In genomic region chr17:77427471-77427991, GRCh38 we compare ENCODE assay signal across 10 cellular contexts.
DNase-seq lines count a peak whose midpoint lies in the region; ATAC-seq and TF ChIP-seq lines count a peak whose summit lies in the region.
"Had no signal": no experiment of that assay in that cellular context is flagged by ENCODE, and none has a peak within 500 bp of the region (broad histone marks: within the 10 kb centered on the region; RNA-seq: fewer than 3 reads in every experiment).

No MANE protein-coding gene starts in this region.

- DNase-seq in A673 (ENCODE audit: low spot score), result no peak
- peak; percentile 76 for DNase-seq in LHCN-M2 (ENCODE audit: low read depth)
- DNase-seq in mucosa of descending colon, result peak in 1 of 3 donors; percentile 51
- DNase-seq in NCI-H2081 (lab: John Stamatoyannopoulos, UW), result no peak
- DNase-seq: glutamatergic neuron, NCI-H774 had no signal

- peaks cover 56% of the 10 kb centered on the region for H3K4me1 ChIP-seq in A673 (ENCODE audit: insufficient read depth, low read length, poor library complexity, severe bottlenecking)
- H3K4me1 ChIP-seq in mucosa of descending colon (ENCODE audit: low read depth), result peaks cover 43% of the 10 kb centered on the region

- peak overlapping the region; percentile 40 for H3K27ac ChIP-seq in A673 (ENCODE audit: low read depth, low read length, poor library complexity, severe bottlenecking)

- H3K4me3 Mint-ChIP-seq in dendritic cell treated with granulocyte-macrophage colony-stimulating factor and Interleukin-4, amounts not matched to agents 40 ng/mL and 50 ng/mL, for 4 days, result peak overlapping the region; percentile 63

- no peak for TF ChIP-seq CTCF in A673 (conservative IDR thresholded peaks at IDR 0.05; ENCODE audit: low read depth, low read length)
- TF ChIP-seq CTCF in mucosa of descending colon (IDR thresholded peaks at IDR 0.05), result no peak

- H3K9me3 ChIP-seq in A673 (ENCODE audit: low read depth, low read length, poor library complexity, severe bottlenecking), result no peaks in the 10 kb centered on the region
- H3K9me3 ChIP-seq in mucosa of descending colon, result no peaks in the 10 kb centered on the region

- H3K4me3 ChIP-seq in A673 (ENCODE audit: low read depth, low read length, poor library complexity, severe bottlenecking) (no peak overlapping the region), mucosa of descending colon (no peak overlapping the region)

- peaks cover 93% of the 10 kb centered on the region for H3K4me1 Mint-ChIP-seq in dendritic cell treated with granulocyte-macrophage colony-stimulating factor and Interleukin-4, amounts not matched to agents 40 ng/mL and 50 ng/mL, for 4 days (ENCODE audit: low read depth)

- CTCF ChIA-PET in A673 (lab: Charles Lee), result no interaction called here

- peak overlapping the region; percentile 86 for H3K27ac Mint-ChIP-seq in dendritic cell treated with granulocyte-macrophage colony-stimulating factor and Interleukin-4, amounts not matched to agents 40 ng/mL and 50 ng/mL, for 4 days

- H3K27me3 ChIP-seq in A673 (replicated peaks; ENCODE audit: insufficient read depth, low read depth, low read length, poor library complexity), result no peaks in the 10 kb centered on the region

- no peaks in the 10 kb centered on the region for H3K9me3 Mint-ChIP-seq in dendritic cell treated with granulocyte-macrophage colony-stimulating factor and Interleukin-4, amounts not matched to agents 40 ng/mL and 50 ng/mL, for 4 days

- no peaks in the 10 kb centered on the region for H3K27me3 Mint-ChIP-seq in dendritic cell treated with granulocyte-macrophage colony-stimulating factor and Interleukin-4, amounts not matched to agents 40 ng/mL and 50 ng/mL, for 4 days

- POLR2A ChIA-PET in A673 (lab: Charles Lee; ENCODE audit: low non-redundant PET), result no interaction called here

- H3K36me3 ChIP-seq in A673 (ENCODE audit: insufficient read depth, low read length, poor library complexity, severe bottlenecking) (no peaks in the 10 kb centered on the region), mucosa of descending colon (ENCODE audit: low read depth) (no peaks in the 10 kb centered on the region)

- ATAC-seq in mucosa of descending colon, result peak; percentile 17
- no peak for ATAC-seq in HG03097 (IDR thresholded peaks at IDR 0.05; ENCODE audit: low FRiP score, unreplicated experiment)
- ATAC-seq in GM19328 (IDR thresholded peaks at IDR 0.05; ENCODE audit: unreplicated experiment), result no peak
- ATAC-seq in GM21717 (IDR thresholded peaks at IDR 0.05; ENCODE audit: unreplicated experiment), result no peak

- BruUV-seq in A673 (replicated peaks; lab: Mats Ljungman, UMichigan), result no TSS peak

- intact Hi-C loops in A673 (cut with micrococcal nuclease; ENCODE audit: unreplicated experiment) (no loop called here), mucosa of descending colon (cut with DNase I, micrococcal nuclease) (loop anchor here in 1 of 2 donors (5.0 kb wide), 1 partner anchor 65 kb away; no protein-coding TSS in a partner anchor)
- intact Hi-C loops in dendritic cell treated with granulocyte-macrophage colony-stimulating factor and Interleukin-4, amounts not matched to agents 40 ng/mL and 50 ng/mL, for 4 days (cut with micrococcal nuclease), result loop anchor here (10.0 kb wide), 1 partner anchor 53 kb away; no protein-coding TSS in a partner anchor

- peaks cover 40% of the 10 kb centered on the region for H3K36me3 Mint-ChIP-seq in dendritic cell treated with granulocyte-macrophage colony-stimulating factor and Interleukin-4, amounts not matched to agents 40 ng/mL and 50 ng/mL, for 4 days (ENCODE audit: low read depth)
